ENCODE assay signal across 7 cellular contexts in genomic region chr1:108830119-108831008, GRCh38. TPM values are rescaled to one million over a fixed set of nuclear protein-coding genes. Genes with fewer than 3 reads are reported as not detected.
DNase-seq lines count a peak whose midpoint lies in the region; ATAC-seq, FAIRE-seq and TF ChIP-seq lines count a peak whose summit lies in the region.

No MANE protein-coding gene starts in this region.

- no peak for TF ChIP-seq POLR2A in body of pancreas (IDR thresholded peaks at IDR 0.05)
- peak in 1 of 2 donors; percentile 11 for TF ChIP-seq POLR2A in suprapubic skin (IDR thresholded peaks at IDR 0.05)

- intact Hi-C loops in body of pancreas (cut with DNase I) (loop anchor here (10.0 kb wide), 1 partner anchor 434 kb away; no protein-coding TSS in a partner anchor), kidney (cut with DNase I) (no loop called here)

- FAIRE-seq in kidney (lab: Jason Lieb, UNC), result no peak

- H3K9me3 ChIP-seq in body of pancreas, result no peaks in the 10 kb centered on the region
- no peaks in the 10 kb centered on the region for H3K9me3 ChIP-seq in kidney (ENCODE audit: control insufficient read depth in 1 of 2, low read length in 2 of 2)
- no peaks in the 10 kb centered on the region for H3K9me3 ChIP-seq in suprapubic skin

- H3K27me3 ChIP-seq in body of pancreas, result no peaks in the 10 kb centered on the region
- H3K27me3 ChIP-seq in suprapubic skin, result no peaks in the 10 kb centered on the region

- H3K9ac ChIP-seq in kidney (ENCODE audit: low read length in 2 of 2), result no peak overlapping the region

- H3K4me1 ChIP-seq in body of pancreas (peaks cover 9% of the 10 kb centered on the region), kidney (ENCODE audit: control insufficient read depth in 1 of 2, insufficient read depth in 1 of 2, low read depth in 1 of 2, low read length in 2 of 2) (no peaks in the 10 kb centered on the region), suprapubic skin (peaks cover 48% of the 10 kb centered on the region)

- DNase-seq in Kasumi-1 (lab: John Stamatoyannopoulos, UW) (peak; percentile 76 to 85), body of pancreas (peak; percentile 27 to 62 (median 36)), kidney (peak; percentile 88), suprapubic skin (ENCODE audit: low spot score in 2 of 2) (peak; percentile 87 to 92), DMS114 treated with DMSO at 0.1 percent for 48 hours (lab: John Stamatoyannopoulos, UW; ENCODE audit: unreplicated experiment) (no peak), DMS79 treated with DMSO at 0.1 percent for 48 hours (lab: John Stamatoyannopoulos, UW) (no peak)

- ATAC-seq in body of pancreas (peak; percentile 70), GM21526 (IDR thresholded peaks at IDR 0.05; ENCODE audit: low FRiP score, unreplicated experiment) (no peak)

- no peak for TF ChIP-seq EP300 in suprapubic skin (IDR thresholded peaks at IDR 0.05)

- H3K27ac ChIP-seq in body of pancreas (peak overlapping the region in 2 of 4 donors; percentile 50 to 53), kidney (ENCODE audit: low read depth in 2 of 2, low read length in 2 of 2) (no peak overlapping the region), suprapubic skin (peak overlapping the region; percentile 89)

- 67 to 75% methylated on average over 16 to 19 of the region's 20 CpGs for WGBS in body of pancreas, 2 donors
- 32% methylated on average over 18 of the region's 20 CpGs for WGBS in suprapubic skin

- TF ChIP-seq CTCF in body of pancreas (IDR thresholded peaks at IDR 0.05) (no peak), kidney (IDR thresholded peaks at IDR 0.05; ENCODE audit: borderline replicate concordance, extremely low read depth, insufficient read depth) (no peak), suprapubic skin (IDR thresholded peaks at IDR 0.05) (no peak)

- no peaks in the 10 kb centered on the region for H3K36me3 ChIP-seq in body of pancreas (replicated peaks in 1 of 2; ENCODE audit: insufficient read depth in 1 of 2, low read depth in 2 of 2)
- no peaks in the 10 kb centered on the region for H3K36me3 ChIP-seq in kidney (ENCODE audit: control insufficient read depth in 1 of 2, insufficient read depth in 2 of 2, low read length in 2 of 2)
- no peaks in the 10 kb centered on the region for H3K36me3 ChIP-seq in suprapubic skin

- H3K4me3 ChIP-seq in body of pancreas (no peak overlapping the region), kidney (ENCODE audit: low read length in 2 of 2) (no peak overlapping the region), suprapubic skin (peak overlapping the region; percentile 30)

RNA-seq across cellular contexts. Expression of gene AKNAD1, which starts 26.5 kb away (rescaled TPM):
- total RNA-seq in body of pancreas (not detected), kidney (not detected), suprapubic skin (1 to 10 TPM in 3 of 4 donors, not detected in 1; 2.2 to 6.5 (median 2.7) TPM)
- not detected for polyA plus RNA-seq in kidney (ENCODE audit: insufficient read depth, low read depth, low replicate concordance)

RNA-seq across cellular contexts. Expression of gene GPSM2, which starts 46.4 kb away (rescaled TPM):
- 1 to 10 TPM; 1.6 to 2.3 TPM for total RNA-seq in body of pancreas
- 3.1 TPM for total RNA-seq in kidney
- polyA plus RNA-seq in kidney (ENCODE audit: insufficient read depth, low read depth, low replicate concordance), result 2.2 TPM
- 100 to 1,000 TPM in 3 of 4 donors, 10 to 100 TPM in 1; 97.4 to 174 (median 136) TPM for total RNA-seq in suprapubic skin

Comparison
In these comparisons a context has a peak if more than half of its experiments do, and no peak if none do; other contexts are left out.
1. DNase-seq: peak in Kasumi-1 (2 of 2), body of pancreas (4 of 4), kidney (single experiment) and suprapubic skin (2 of 2); none in DMS114 treated with DMSO at 0.1 percent for 48 hours (single experiment) and DMS79 treated with DMSO at 0.1 percent for 48 hours (single experiment).
2. RNA of gene GPSM2, which starts 46.4 kb away (total RNA-seq): 97.4 to 174 TPM in suprapubic skin; 3.1 TPM in kidney (single experiment) and 1.6 to 2.3 TPM in body of pancreas; every median in the first group is over 10 times any median in the second.